ENCODE assay signal across 1 cellular context in genomic region chr7:134698481-134698880, GRCh38.
TF ChIP-seq lines count a peak whose summit lies in the region.

No MANE protein-coding gene starts in this region.

TF ChIP-seq in GM23338, 12 proteins besides CTCF, POLR2A, EP300 and RAD21 (continued from another document):
- TF ChIP-seq REST (IDR thresholded peaks at IDR 0.05; ENCODE audit: unreplicated experiment) (no peak), ZNF114 (CRISPR knock-in tag; IDR thresholded peaks at IDR 0.05) (no peak)
